Comparison of ENCODE assay signal across 13 cellular contexts in the genomic region with DNA sequence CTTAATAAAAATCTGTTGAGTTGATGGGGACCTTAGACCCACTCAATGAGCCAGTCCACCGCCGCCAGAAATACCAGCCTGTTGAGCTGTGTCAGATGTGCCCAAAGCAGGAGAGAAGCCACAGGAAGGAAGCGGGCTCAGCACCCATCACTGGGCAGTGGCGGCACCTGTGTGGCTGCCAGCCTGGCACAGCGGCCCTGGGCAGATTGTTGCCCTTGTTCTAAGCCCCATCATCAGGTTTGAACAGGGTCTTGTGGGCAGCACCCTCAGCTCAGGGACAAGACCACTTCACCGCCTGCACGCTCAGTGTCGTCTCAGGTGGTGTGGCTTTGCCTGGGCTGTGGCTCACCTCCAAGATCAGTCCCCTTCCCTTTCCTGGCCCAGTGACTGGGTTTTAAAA. TPM values are rescaled to one million over a fixed set of nuclear protein-coding genes. Genes with fewer than 3 reads are reported as not detected.
"Had no signal": no experiment of that assay in that cellular context is flagged by ENCODE, and none has a peak within 500 bp of the region (broad histone marks: within the 10 kb centered on the region; RNA-seq: fewer than 3 reads in every experiment).

No MANE protein-coding gene starts in this region.

- H3K27ac ChIP-seq: ascending aorta, heart right ventricle, right atrium auricular region, tibial nerve had no signal

- H3K9me3 ChIP-seq: ascending aorta, gastrocnemius medialis, heart right ventricle, right atrium auricular region, tibial nerve had no signal

- H3K27ac Mint-ChIP-seq: activated CD4-positive, alpha-beta memory T cell treated with anti-CD3 and anti-CD28 coated beads, Interleukin-2, amount 10 ng/mL, durations not matched to agents 7 days and 5 days; activated T-helper 1 cell treated with anti-CD3 and anti-CD28 coated beads, Interleukin-12 subunit alpha, Interleukin-12 subunit beta, Interleukin-2, Interleukin-4 antibody, amounts not matched to agents 30 ng/mL and 10 ng/mL and 1 ng/mL, durations not matched to agents 14 hours and 24 hours and 36 hours had no signal

- H3K27me3 ChIP-seq: ascending aorta, gastrocnemius medialis, heart right ventricle, right atrium auricular region, tibial nerve had no signal

- DNase-seq: activated CD4-positive, alpha-beta memory T cell treated with anti-CD3 and anti-CD28 coated beads, Interleukin-2, amount 10 ng/mL, durations not matched to agents 7 days and 5 days; activated CD4-positive, alpha-beta T cell treated with anti-CD3 and anti-CD28 coated beads for 1 hour; activated CD8-positive, alpha-beta memory T cell treated with anti-CD3 and anti-CD28 coated beads, Interleukin-2, amount 50 U/mL, for 48 hours; activated naive CD4-positive, alpha-beta T cell; gastrocnemius medialis; heart right ventricle; small intestine; T1000 had no signal

- H3K4me3 Mint-ChIP-seq: activated CD4-positive, alpha-beta memory T cell treated with anti-CD3 and anti-CD28 coated beads, Interleukin-2, amount 10 ng/mL, durations not matched to agents 7 days and 5 days; activated T-helper 1 cell treated with anti-CD3 and anti-CD28 coated beads, Interleukin-12 subunit alpha, Interleukin-12 subunit beta, Interleukin-2, Interleukin-4 antibody, amounts not matched to agents 30 ng/mL and 10 ng/mL and 1 ng/mL, durations not matched to agents 14 hours and 24 hours and 36 hours had no signal

- H3K36me3 ChIP-seq: gastrocnemius medialis, right atrium auricular region had no signal

- H3K9me3 Mint-ChIP-seq: activated CD4-positive, alpha-beta memory T cell treated with anti-CD3 and anti-CD28 coated beads, Interleukin-2, amount 10 ng/mL, durations not matched to agents 7 days and 5 days; activated T-helper 1 cell treated with anti-CD3 and anti-CD28 coated beads, Interleukin-12 subunit alpha, Interleukin-12 subunit beta, Interleukin-2, Interleukin-4 antibody, amounts not matched to agents 30 ng/mL and 10 ng/mL and 1 ng/mL, durations not matched to agents 14 hours and 24 hours and 36 hours had no signal

- H3K4me3 ChIP-seq: ascending aorta, heart right ventricle, right atrium auricular region, tibial nerve had no signal

RNA-seq across cellular contexts. Expression of a gene that starts 52.1 kb away (rescaled TPM):
- polyA plus RNA-seq: liver had no signal
